7 cellular contexts compared by ENCODE assay signal in the genomic region with DNA sequence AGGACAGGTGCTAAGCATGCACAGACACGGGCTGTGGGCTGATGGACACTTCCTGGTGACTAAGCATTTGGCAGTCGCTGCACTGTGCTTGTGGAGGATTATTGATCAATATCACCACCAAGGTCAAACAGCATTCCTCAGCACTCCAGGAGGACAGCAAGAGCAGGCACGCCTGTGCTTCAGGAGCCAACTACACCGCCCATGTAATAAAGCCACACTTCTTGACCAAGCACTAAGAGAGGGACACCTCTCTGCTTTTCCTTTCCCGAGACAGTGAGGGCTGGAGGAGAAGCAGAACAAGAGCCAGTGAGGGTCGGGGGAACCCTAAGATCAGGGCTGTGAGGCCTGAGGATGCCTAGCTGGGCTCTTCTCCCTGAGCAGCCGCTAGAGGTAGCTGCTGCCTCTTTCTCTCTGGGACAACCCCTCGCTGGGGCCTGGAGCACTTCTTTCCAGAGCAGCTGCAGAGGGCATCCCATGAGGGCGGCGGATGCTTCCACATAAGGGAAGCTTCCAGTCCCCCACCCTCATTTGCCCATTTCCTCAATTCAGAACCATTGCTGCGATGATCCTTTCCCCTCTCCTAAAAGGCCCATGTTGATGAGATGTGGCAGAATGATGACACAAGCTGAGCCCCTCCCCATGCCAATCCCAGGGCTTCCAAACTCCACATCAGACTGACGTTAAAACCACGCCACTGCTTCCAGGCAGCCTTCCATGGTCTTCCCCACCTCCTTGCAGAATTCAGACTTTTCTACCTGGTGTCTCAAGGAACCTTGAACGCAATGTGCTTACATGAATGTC. TPM values are rescaled to one million over a fixed set of nuclear protein-coding genes. Genes with fewer than 3 reads are reported as not detected.
A peak's percentile ranks its signal among the peaks of the same experiment; 100 is the strongest.
DNase-seq lines count a peak whose midpoint lies in the region; ATAC-seq, FAIRE-seq and TF ChIP-seq lines count a peak whose summit lies in the region.

No MANE protein-coding gene starts in this region.

- H2BK20ac ChIP-seq in H1 (ENCODE audit: low read length) = no peak overlapping the region

- no peak overlapping the region for H3K14ac ChIP-seq in H1 (ENCODE audit: insufficient read length)

- H3K79me1 ChIP-seq in H1 (ENCODE audit: low read depth, low read length) = no peaks in the 10 kb centered on the region

- no peak for TF ChIP-seq POLR2A in H1 (IDR thresholded peaks at IDR 0.05; ENCODE audit: control extremely low read depth in 1 of 2, low read depth in 2 of 2, low read length in 2 of 2)

- peak; percentile 85 to 93 for TF ChIP-seq RAD21 in H1 (IDR thresholded peaks at IDR 0.05 in 1 of 2, conservative IDR thresholded peaks at IDR 0.05 in 1 of 2; ENCODE audit: low read depth in 2 of 2, low read length in 2 of 2)

- peak; percentile 72 for ATAC-seq in HG02642 (IDR thresholded peaks at IDR 0.05; ENCODE audit: poor library complexity, unreplicated experiment)

- no peak overlapping the region for H4K8ac ChIP-seq in H1 (ENCODE audit: extremely low read depth, insufficient read depth, low read length)

- H3K27me3 ChIP-seq in H1 (replicated peaks in 1 of 4; ENCODE audit: control insufficient read depth in 3 of 4, extremely low read depth in 1 of 4, insufficient read depth in 3 of 4, low read length in 3 of 4) = no peaks in the 10 kb centered on the region

- CTCF ChIA-PET in H1 (lab: Charles Lee; ENCODE audit: partially characterized antibody) = interaction anchor here (0.7 to 13.6 kb wide), 32 partner anchors 9 to 275 kb away, joined by 3 to 262 read pairs (median 4); partner anchors contain the start of gene RAB7B

- no peaks in the 10 kb centered on the region for H3K79me2 ChIP-seq in H1 (ENCODE audit: control insufficient read depth in 1 of 2, insufficient read depth in 2 of 2, low read length in 2 of 2)

- H3K9ac ChIP-seq in H1 (replicated peaks in 1 of 4; ENCODE audit: extremely low read depth in 1 of 4, low read depth in 3 of 4, low read length in 3 of 4) = no peak overlapping the region

- no peak overlapping the region for H3K4me2 ChIP-seq in H1 (ENCODE audit: insufficient read depth in 1 of 2, low read depth in 2 of 2, low read length in 2 of 2)

- no peaks in the 10 kb centered on the region for H4K20me1 ChIP-seq in H1 (replicated peaks in 1 of 2; ENCODE audit: control insufficient read depth in 1 of 2, insufficient read depth in 2 of 2, low read length in 2 of 2)

- no peak overlapping the region for H3K27ac ChIP-seq in H1 (ENCODE audit: low read depth, low read length)

- DNase-seq in EH (ENCODE audit: low read depth) (peak; percentile 70), SHP77 treated with DMSO at 0.1 percent for 48 hours (lab: John Stamatoyannopoulos, UW) (peak; percentile 13), H1 (ENCODE audit: low read depth in 1 of 2, low spot score in 2 of 2) (peak in 1 of 2 experiments; percentile 72), lung microvascular endothelial cell (ENCODE audit: low read depth in 2 of 2) (peak; percentile 64 to 72), ureter (ENCODE audit: low spot score) (peak; percentile 82)
- DNase-seq in stimulated activated naive CD4-positive, alpha-beta T cell treated with Interleukin-2 at 50 U/mL for 16 hours (lab: John Stamatoyannopoulos, UW) = no peak

- no peak overlapping the region for H2AK5ac ChIP-seq in H1 (ENCODE audit: low read depth, low read length)

- H3K23ac ChIP-seq in H1 (ENCODE audit: insufficient read length) = no peak overlapping the region

- H3K36me3 ChIP-seq in H1 (ENCODE audit: control insufficient read depth in 2 of 4, insufficient read depth in 4 of 4, low read length in 3 of 4) = no peaks in the 10 kb centered on the region

- H3K4me3 ChIP-seq in H1 (ENCODE audit: extremely low read depth in 1 of 4, insufficient read depth in 2 of 4, low read depth in 3 of 4, low read length in 4 of 4) = no peak overlapping the region

- peak; percentile 80 to 94 (median 92) for TF ChIP-seq CTCF in H1 (IDR thresholded peaks at IDR 0.05; ENCODE audit: control extremely low read depth in 1 of 3, insufficient read depth in 1 of 3, low read depth in 1 of 3, low read length in 3 of 3)

- no peak overlapping the region for H4K5ac ChIP-seq in H1 (ENCODE audit: insufficient read length, low read depth, low read length)

- 0 out of 2 replicates have a peak overlapping the region, but pooled peaks have one; percentile 54 for H2AFZ ChIP-seq in H1 (ENCODE audit: low read length)

- H3K18ac ChIP-seq in H1 (ENCODE audit: extremely low read depth, low read length) = no peak overlapping the region

- H2BK120ac ChIP-seq in H1 (replicated peaks; ENCODE audit: low read depth, low read length) = no peak overlapping the region

- H2BK12ac ChIP-seq in H1 (ENCODE audit: low read depth, low read length) = no peak overlapping the region

- no peaks in the 10 kb centered on the region; a peak in 2 of 7 replicates for H3K4me1 ChIP-seq in H1 (replicated peaks in 1 of 4; ENCODE audit: control insufficient read depth in 3 of 4, insufficient read depth in 4 of 4, low read length in 3 of 4)

- no peaks in the 10 kb centered on the region for H3K9me3 ChIP-seq in H1 (ENCODE audit: insufficient read depth in 2 of 2, low read depth in 1 of 2, low read length in 1 of 2)

- no peak overlapping the region; the same call in 1 of the 2 replicates for H2BK5ac ChIP-seq in H1 (ENCODE audit: low read depth, low read length)

- no peak overlapping the region for H2BK15ac ChIP-seq in H1 (ENCODE audit: low read length)

- H3K56ac ChIP-seq in H1 (replicated peaks; ENCODE audit: insufficient read length, low read depth, low read length) = no peak overlapping the region

- H4K91ac ChIP-seq in H1 (replicated peaks; ENCODE audit: insufficient read length, low read length) = no peak overlapping the region

- no peak overlapping the region for H3K4ac ChIP-seq in H1 (replicated peaks; ENCODE audit: insufficient read length, low read depth, low read length)

- no peak for FAIRE-seq in H1 (lab: Jason Lieb, UNC)

- no peak for TF ChIP-seq EP300 in H1 (IDR thresholded peaks at IDR 0.05; ENCODE audit: borderline replicate concordance in 1 of 2, low read depth in 2 of 2, low read length in 2 of 2)

- no peaks in the 10 kb centered on the region for H3K23me2 ChIP-seq in H1 (ENCODE audit: low read depth, low read length)

- POLR2A ChIA-PET in H1 (lab: Charles Lee; ENCODE audit: partially characterized antibody) = interaction anchor here (1.2 kb wide), 1 partner anchor 65 kb away, joined by 3 read pairs; no protein-coding TSS in a partner anchor

- WGBS in H1 (ENCODE audit: extremely low coverage in 1 of 2, insufficient coverage in 1 of 2, insufficient read length in 1 of 2, insufficient replicate concordance in 2 of 2, low coverage in 1 of 2, low lambda C conversion rate in 2 of 2, missing lambda C conversion rate in 1 of 2), 2 experiments = 57% methylated on average over 14 of the region's 14 CpGs; no CpG with 5 or more reads in 1 of the 2 experiments

TF ChIP-seq in H1, 55 proteins besides CTCF, POLR2A, EP300 and RAD21:
- TF ChIP-seq TBP (IDR thresholded peaks at IDR 0.05; ENCODE audit: low read depth, low read length) (peak; percentile 82), NANOG (IDR thresholded peaks at IDR 0.05; ENCODE audit: insufficient read depth, low read depth, low read length, poor library complexity, severe bottlenecking) (no peak)
- TF ChIP-seq, protein P1, sequence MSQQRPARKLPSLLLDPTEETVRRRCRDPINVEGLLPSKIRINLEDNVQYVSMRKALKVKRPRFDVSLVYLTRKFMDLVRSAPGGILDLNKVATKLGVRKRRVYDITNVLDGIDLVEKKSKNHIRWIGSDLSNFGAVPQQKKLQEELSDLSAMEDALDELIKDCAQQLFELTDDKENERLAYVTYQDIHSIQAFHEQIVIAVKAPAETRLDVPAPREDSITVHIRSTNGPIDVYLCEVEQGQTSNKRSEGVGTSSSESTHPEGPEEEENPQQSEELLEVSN (IDR thresholded peaks at IDR 0.05) = no peak

RNA-seq across cellular contexts. Expression of gene RAB7B, which starts 19.1 kb away (rescaled TPM):
- not detected in 2 replicates for total RNA-seq in H1 (2021; fragmentation: NEBNext Ultra II Directional; extraction: Animal tissue kit (Norgen Biotek cat#: 25700))
- 0.05 and 0.06 TPM in 2 replicates for polyA plus RNA-seq in H1 (2011; rRNA removed)
- polyA plus RNA-seq in H1 (2011; cell fraction: cytosol; rRNA removed) = 0.04 TPM
- polyA plus RNA-seq in H1 (2011; cell fraction: nucleus; rRNA removed) = 0.06 TPM
- polyA plus RNA-seq in H1 (2012, experiment 1 of 2) = not detected in 4 replicates
- 0.07 TPM for polyA plus RNA-seq in H1 (2012, experiment 2 of 2)
- not detected for polyA plus RNA-seq in H1 (2013, experiment 1 of 2)
- not detected for polyA plus RNA-seq in H1 (2013, experiment 2 of 2)
- 0.17 TPM in 1 of 2 replicates, not detected in the other for polyA minus RNA-seq in H1 (2011; rRNA and poly(A)+ RNA removed)
- not detected for polyA minus RNA-seq in H1 (2011; cell fraction: cytosol; rRNA and poly(A)+ RNA removed)
- polyA minus RNA-seq in H1 (2011; cell fraction: nucleus; rRNA and poly(A)+ RNA removed) = not detected
- total RNA-seq in lung microvascular endothelial cell = not detected in 2 replicates
- 11.7 TPM for total RNA-seq in ureter

RNA-seq across cellular contexts. Expression of gene CTSE, which starts 39.6 kb away (rescaled TPM):
- not detected in 2 replicates for total RNA-seq in H1 (2021; fragmentation: NEBNext Ultra II Directional; extraction: Animal tissue kit (Norgen Biotek cat#: 25700))
- polyA plus RNA-seq in H1 (2011; rRNA removed) = 0.03 TPM in 1 of 2 replicates, not detected in the other
- not detected for polyA plus RNA-seq in H1 (2011; cell fraction: cytosol; rRNA removed)
- polyA plus RNA-seq in H1 (2011; cell fraction: nucleus; rRNA removed) = not detected
- not detected in 4 replicates for polyA plus RNA-seq in H1 (2012, experiment 1 of 2)
- not detected for polyA plus RNA-seq in H1 (2012, experiment 2 of 2)
- polyA plus RNA-seq in H1 (2013, experiment 1 of 2) = not detected
- not detected for polyA plus RNA-seq in H1 (2013, experiment 2 of 2)
- not detected in 2 replicates for polyA minus RNA-seq in H1 (2011; rRNA and poly(A)+ RNA removed)
- polyA minus RNA-seq in H1 (2011; cell fraction: cytosol; rRNA and poly(A)+ RNA removed) = not detected
- polyA minus RNA-seq in H1 (2011; cell fraction: nucleus; rRNA and poly(A)+ RNA removed) = not detected
- total RNA-seq in lung microvascular endothelial cell = not detected in 2 replicates
- 25.3 TPM for total RNA-seq in ureter

RNA-seq across cellular contexts. Expression of gene SLC26A9, which starts 40.9 kb away (rescaled TPM):
- total RNA-seq in H1 (2021; fragmentation: NEBNext Ultra II Directional; extraction: Animal tissue kit (Norgen Biotek cat#: 25700)) = not detected in 2 replicates
- polyA plus RNA-seq in H1 (2011; rRNA removed) = 0.03 TPM in 1 of 2 replicates, not detected in the other
- polyA plus RNA-seq in H1 (2011; cell fraction: cytosol; rRNA removed) = 0.04 TPM
- polyA plus RNA-seq in H1 (2011; cell fraction: nucleus; rRNA removed) = 0.07 TPM
- polyA plus RNA-seq in H1 (2012, experiment 1 of 2) = 0.09 TPM in 1 of 4 replicates, not detected in the others
- not detected for polyA plus RNA-seq in H1 (2012, experiment 2 of 2)
- 0.08 TPM for polyA plus RNA-seq in H1 (2013, experiment 1 of 2)
- polyA plus RNA-seq in H1 (2013, experiment 2 of 2) = 0.02 TPM
- polyA minus RNA-seq in H1 (2011; rRNA and poly(A)+ RNA removed) = 0.02 TPM in 1 of 2 replicates, not detected in the other
- not detected for polyA minus RNA-seq in H1 (2011; cell fraction: cytosol; rRNA and poly(A)+ RNA removed)
- not detected for polyA minus RNA-seq in H1 (2011; cell fraction: nucleus; rRNA and poly(A)+ RNA removed)
- total RNA-seq in lung microvascular endothelial cell (not detected in 2 replicates), ureter (0.13 TPM)

Comparison
In these comparisons a context has a peak if more than half of its experiments do, and no peak if none do; other contexts are left out.
1. RNA of gene RAB7B, which starts 19.1 kb away (total RNA-seq): 11.7 TPM in ureter (single experiment); not detected in H1 and not detected in lung microvascular endothelial cell; every median in the first group is over 10 times any median in the second.
2. RNA of gene CTSE, which starts 39.6 kb away (total RNA-seq): 25.3 TPM in ureter (single experiment); not detected in H1 and not detected in lung microvascular endothelial cell; every median in the first group is over 10 times any median in the second.